In the genomic region with DNA sequence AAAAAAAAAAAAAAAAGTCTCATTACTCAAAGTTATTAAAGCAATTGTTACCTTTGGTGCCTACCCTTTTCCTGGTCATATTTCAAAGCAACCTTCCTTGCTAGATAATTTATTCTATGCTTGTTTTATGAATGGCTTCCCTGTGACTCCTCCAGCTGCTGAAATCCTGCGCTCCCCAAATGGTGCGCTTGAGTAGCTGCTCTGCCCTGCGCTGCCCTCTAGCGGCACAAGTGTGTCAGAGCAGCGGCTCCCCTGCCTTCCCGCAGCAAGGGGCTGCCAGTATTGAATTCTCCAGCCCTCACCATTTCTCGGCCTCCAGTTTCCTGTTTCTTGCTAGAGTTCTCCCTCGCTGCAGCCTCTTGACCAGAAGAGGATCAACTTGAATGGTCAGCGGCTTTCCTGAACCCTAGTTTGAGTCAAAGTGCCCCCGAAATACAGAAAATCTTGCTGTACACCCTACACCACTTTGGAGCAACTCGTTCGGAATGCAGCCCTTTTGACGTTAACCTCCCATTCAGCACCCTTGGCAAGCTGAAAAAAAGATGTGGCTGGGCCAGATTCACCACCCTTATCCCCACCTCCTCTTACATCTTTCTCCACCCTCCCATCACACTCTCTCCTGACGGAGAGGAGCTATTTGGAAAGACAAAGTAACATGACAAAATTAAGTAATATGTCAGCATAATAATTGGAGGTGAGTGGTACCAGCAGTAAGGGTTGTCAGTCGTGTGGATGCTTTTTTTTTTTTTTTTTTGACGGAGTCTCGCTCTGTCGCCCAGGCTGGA, we compare ENCODE assay signal across 1 cellular context.
TF ChIP-seq lines count a peak whose summit lies in the region.

No MANE protein-coding gene starts in this region.

TF ChIP-seq in HepG2, 621 proteins besides CTCF, POLR2A, EP300 and RAD21 (continued from another document and continues in another):
- peak; percentile 26; the same call in 1 of the 2 replicates for TF ChIP-seq MYC (CRISPR knock-in tag; IDR thresholded peaks at IDR 0.05; ENCODE audit: borderline replicate concordance)
- no peak for TF ChIP-seq CHD2 (IDR thresholded peaks at IDR 0.05; ENCODE audit: low read depth, low read length)
- TF ChIP-seq ZNF34 (CRISPR knock-in tag; IDR thresholded peaks at IDR 0.05; ENCODE audit: borderline replicate concordance) = no peak
- TF ChIP-seq STAT6 (CRISPR knock-in tag; IDR thresholded peaks at IDR 0.05; ENCODE audit: borderline replicate concordance) = no peak
- no peak for TF ChIP-seq SMAD9 (CRISPR knock-in tag; IDR thresholded peaks at IDR 0.05)
- TF ChIP-seq NFYB (CRISPR knock-in tag; IDR thresholded peaks at IDR 0.05) = no peak
- TF ChIP-seq ZNF343 (CRISPR knock-in tag; IDR thresholded peaks at IDR 0.05) = no peak
- no peak for TF ChIP-seq ZNF546 (CRISPR knock-in tag; conservative IDR thresholded peaks at IDR 0.05)
- TF ChIP-seq HIC2 (CRISPR knock-in tag; IDR thresholded peaks at IDR 0.05; ENCODE audit: low read depth) = no peak
- no peak for TF ChIP-seq WIZ (CRISPR knock-in tag; IDR thresholded peaks at IDR 0.05)
- no peak for TF ChIP-seq NCOR1 (IDR thresholded peaks at IDR 0.05; ENCODE audit: borderline replicate concordance, low read length)
- TF ChIP-seq KLF9 (CRISPR knock-in tag; IDR thresholded peaks at IDR 0.05; ENCODE audit: low read depth) = no peak
- TF ChIP-seq JDP2 (CRISPR knock-in tag; IDR thresholded peaks at IDR 0.05; ENCODE audit: borderline replicate concordance) = no peak
- no peak for TF ChIP-seq BCL3 (CRISPR knock-in tag; IDR thresholded peaks at IDR 0.05)
- TF ChIP-seq CC2D1A (CRISPR knock-in tag; IDR thresholded peaks at IDR 0.05) = no peak
- peak; percentile 22 for TF ChIP-seq ASH2L (IDR thresholded peaks at IDR 0.05; ENCODE audit: insufficient read length, low read depth, low read length)
- no peak for TF ChIP-seq ZFP62 (CRISPR knock-in tag; IDR thresholded peaks at IDR 0.05)
- no peak for TF ChIP-seq NR2F6 (IDR thresholded peaks at IDR 0.05)
- TF ChIP-seq NR2F6 (CRISPR knock-in tag; IDR thresholded peaks at IDR 0.05) = no peak
- TF ChIP-seq ZNF83 (CRISPR knock-in tag; IDR thresholded peaks at IDR 0.05; ENCODE audit: borderline replicate concordance) = no peak
- TF ChIP-seq IKZF5 (CRISPR knock-in tag; IDR thresholded peaks at IDR 0.05) = peak; percentile 42; the same call in 1 of the 2 replicates
- TF ChIP-seq BORCS8-MEF2B (CRISPR knock-in tag; IDR thresholded peaks at IDR 0.05) = no peak
- TF ChIP-seq NFKB2 (CRISPR knock-in tag; IDR thresholded peaks at IDR 0.05; ENCODE audit: borderline replicate concordance) = no peak
- TF ChIP-seq RNF2 (conservative IDR thresholded peaks at IDR 0.05; ENCODE audit: low read depth) = 0 out of 2 replicates have a peak, but pooled peaks have one; percentile 36
- no peak for TF ChIP-seq ZNF737 (CRISPR knock-in tag; IDR thresholded peaks at IDR 0.05; ENCODE audit: borderline replicate concordance)
- no peak for TF ChIP-seq NRL (CRISPR knock-in tag; IDR thresholded peaks at IDR 0.05; ENCODE audit: borderline replicate concordance)
- no peak for TF ChIP-seq PHF20 (CRISPR knock-in tag; IDR thresholded peaks at IDR 0.05)
- no peak for TF ChIP-seq PRDM4 (CRISPR knock-in tag; IDR thresholded peaks at IDR 0.05; ENCODE audit: borderline replicate concordance)
- no peak for TF ChIP-seq ZNF484 (CRISPR knock-in tag; IDR thresholded peaks at IDR 0.05; ENCODE audit: borderline replicate concordance, low read depth)
- no peak for TF ChIP-seq SMAD3 (CRISPR knock-in tag; IDR thresholded peaks at IDR 0.05)
- no peak for TF ChIP-seq ZNF790 (CRISPR knock-in tag; IDR thresholded peaks at IDR 0.05; ENCODE audit: borderline replicate concordance)
- TF ChIP-seq ZFP90 (CRISPR knock-in tag; IDR thresholded peaks at IDR 0.05; ENCODE audit: borderline replicate concordance) = no peak
- TF ChIP-seq JUNB (CRISPR knock-in tag; IDR thresholded peaks at IDR 0.05; ENCODE audit: borderline replicate concordance) = no peak
- TF ChIP-seq TBP (CRISPR knock-in tag; IDR thresholded peaks at IDR 0.05) = no peak
- TF ChIP-seq, protein P1, sequence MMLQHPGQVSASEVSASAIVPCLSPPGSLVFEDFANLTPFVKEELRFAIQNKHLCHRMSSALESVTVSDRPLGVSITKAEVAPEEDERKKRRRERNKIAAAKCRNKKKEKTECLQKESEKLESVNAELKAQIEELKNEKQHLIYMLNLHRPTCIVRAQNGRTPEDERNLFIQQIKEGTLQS (CRISPR knock-in tag; IDR thresholded peaks at IDR 0.05) = no peak
- TF ChIP-seq HES4 (CRISPR knock-in tag; IDR thresholded peaks at IDR 0.05; ENCODE audit: borderline replicate concordance) = no peak
- no peak for TF ChIP-seq GLI4 (CRISPR knock-in tag; IDR thresholded peaks at IDR 0.05; ENCODE audit: borderline replicate concordance)
- no peak for TF ChIP-seq ZNF615 (CRISPR knock-in tag; IDR thresholded peaks at IDR 0.05; ENCODE audit: borderline replicate concordance)
- TF ChIP-seq SMAD1 (CRISPR knock-in tag; IDR thresholded peaks at IDR 0.05; ENCODE audit: borderline replicate concordance, low read depth) = no peak
- TF ChIP-seq, protein P2, sequence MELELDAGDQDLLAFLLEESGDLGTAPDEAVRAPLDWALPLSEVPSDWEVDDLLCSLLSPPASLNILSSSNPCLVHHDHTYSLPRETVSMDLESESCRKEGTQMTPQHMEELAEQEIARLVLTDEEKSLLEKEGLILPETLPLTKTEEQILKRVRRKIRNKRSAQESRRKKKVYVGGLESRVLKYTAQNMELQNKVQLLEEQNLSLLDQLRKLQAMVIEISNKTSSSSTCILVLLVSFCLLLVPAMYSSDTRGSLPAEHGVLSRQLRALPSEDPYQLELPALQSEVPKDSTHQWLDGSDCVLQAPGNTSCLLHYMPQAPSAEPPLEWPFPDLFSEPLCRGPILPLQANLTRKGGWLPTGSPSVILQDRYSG (CRISPR knock-in tag; IDR thresholded peaks at IDR 0.05) = no peak
- TF ChIP-seq ZNF724P (CRISPR knock-in tag; IDR thresholded peaks at IDR 0.05; ENCODE audit: borderline replicate concordance) = no peak
- 0 out of 2 replicates have a peak, but pooled peaks have one; percentile 17 for TF ChIP-seq ETV5 (CRISPR knock-in tag; IDR thresholded peaks at IDR 0.05; ENCODE audit: borderline replicate concordance)
- TF ChIP-seq REXO4 (CRISPR knock-in tag; IDR thresholded peaks at IDR 0.05; ENCODE audit: borderline replicate concordance) = no peak
- no peak for TF ChIP-seq ZNF513 (CRISPR knock-in tag; conservative IDR thresholded peaks at IDR 0.05)
- no peak for TF ChIP-seq ZSCAN22 (CRISPR knock-in tag; IDR thresholded peaks at IDR 0.05)
- TF ChIP-seq EHMT2 (IDR thresholded peaks at IDR 0.05; ENCODE audit: borderline replicate concordance, low read depth, low read length) = no peak
- no peak for TF ChIP-seq NR0B2 (CRISPR knock-in tag; IDR thresholded peaks at IDR 0.05)
- TF ChIP-seq, protein P3, sequence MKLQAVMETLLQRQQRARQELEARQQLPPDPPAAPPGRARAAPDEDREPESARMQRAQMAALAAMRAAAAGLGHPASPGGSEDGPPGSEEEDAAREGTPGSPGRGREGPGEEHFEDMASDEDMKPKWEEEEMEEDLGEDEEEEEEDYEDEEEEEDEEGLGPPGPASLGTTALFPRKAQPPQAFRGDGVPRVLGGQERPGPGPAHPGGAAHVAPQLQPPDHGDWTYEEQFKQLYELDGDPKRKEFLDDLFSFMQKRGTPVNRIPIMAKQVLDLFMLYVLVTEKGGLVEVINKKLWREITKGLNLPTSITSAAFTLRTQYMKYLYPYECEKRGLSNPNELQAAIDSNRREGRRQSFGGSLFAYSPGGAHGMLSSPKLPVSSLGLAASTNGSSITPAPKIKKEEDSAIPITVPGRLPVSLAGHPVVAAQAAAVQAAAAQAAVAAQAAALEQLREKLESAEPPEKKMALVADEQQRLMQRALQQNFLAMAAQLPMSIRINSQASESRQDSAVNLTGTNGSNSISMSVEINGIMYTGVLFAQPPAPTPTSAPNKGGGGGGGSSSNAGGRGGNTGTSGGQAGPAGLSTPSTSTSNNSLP (IDR thresholded peaks at IDR 0.05; ENCODE audit: low read depth, low read length) = no peak
